8 cellular contexts compared by ENCODE assay signal in the genomic region with DNA sequence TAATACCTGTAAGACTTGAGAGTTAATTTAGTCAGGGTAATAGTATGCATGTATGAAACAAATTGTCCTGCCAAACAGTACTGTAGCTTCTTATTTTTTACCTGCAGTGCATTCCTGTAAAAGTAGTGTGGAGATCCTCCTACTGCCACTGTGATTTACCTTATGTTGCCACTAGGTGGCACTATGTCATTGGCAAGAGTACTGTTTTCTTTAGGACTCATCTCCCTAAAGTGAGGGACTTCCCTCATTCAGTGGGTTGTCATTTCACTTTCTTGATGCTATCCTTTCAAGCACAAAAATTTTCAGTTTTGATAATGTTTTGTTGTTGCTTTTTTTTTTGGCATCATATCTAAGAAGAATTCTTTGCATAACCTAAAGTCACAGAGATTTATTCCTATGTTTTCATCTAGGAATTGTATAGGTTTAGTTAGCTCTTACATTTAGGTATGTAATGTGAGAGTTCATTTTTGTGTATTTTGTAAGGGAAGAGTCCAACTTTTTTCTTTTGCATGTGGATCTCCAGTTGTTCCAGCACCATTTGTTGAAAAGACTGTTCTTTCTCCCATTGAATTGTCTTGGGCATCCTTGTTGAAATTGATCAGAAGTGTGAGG.
A peak's percentile ranks its signal among the peaks of the same experiment; 100 is the strongest.
DNase-seq lines count a peak whose midpoint lies in the region; ATAC-seq and TF ChIP-seq lines count a peak whose summit lies in the region.

No MANE protein-coding gene starts in this region.

- in situ Hi-C loops in KBM-7 (cut with MboI; ENCODE audit: low pct_unique_long_range_greater_than_20kb, low sequenced_read_pairs): no loop called here

- no peak for TF ChIP-seq POLR2A in Peyer's patch (IDR thresholded peaks at IDR 0.05)

- H3K27ac Mint-ChIP-seq in activated naive CD8-positive, alpha-beta T cell: peak overlapping the region; percentile 59

- TF ChIP-seq CTCF in Peyer's patch (IDR thresholded peaks at IDR 0.05) (peak; percentile 67 to 93 (median 83)), cardiac muscle cell (IDR thresholded peaks at IDR 0.05; ENCODE audit: low read depth, low read length) (peak; percentile 68)

- no peaks in the 10 kb centered on the region for H3K27me3 ChIP-seq in Peyer's patch
- no peaks in the 10 kb centered on the region for H3K27me3 ChIP-seq in cardiac muscle cell

- no peak overlapping the region for H3K4me3 Mint-ChIP-seq in activated naive CD8-positive, alpha-beta T cell

- H3K9me3 Mint-ChIP-seq in activated naive CD8-positive, alpha-beta T cell (ENCODE audit: low read depth): no peaks in the 10 kb centered on the region

- peak; percentile 10 for DNase-seq in DMS79 (lab: John Stamatoyannopoulos, UW)
- peak; percentile 84 for DNase-seq in KBM-7
- peak in 2 of 3 donors; percentile 77 to 88 for DNase-seq in Peyer's patch
- peak; percentile 69 to 81 for DNase-seq in cardiac muscle cell (ENCODE audit: low read depth in 1 of 2, low spot score in 1 of 2)
- DNase-seq in retina: peak; percentile 42

- H3K9me3 ChIP-seq in Peyer's patch (no peaks in the 10 kb centered on the region), cardiac muscle cell (ENCODE audit: low read depth) (no peaks in the 10 kb centered on the region)

- H3K4me3 ChIP-seq in Peyer's patch: no peak overlapping the region
- H3K4me3 ChIP-seq in cardiac muscle cell: no peak overlapping the region

- ATAC-seq in GM21423 (IDR thresholded peaks at IDR 0.05; ENCODE audit: unreplicated experiment) (peak; percentile 41), GM18873 (IDR thresholded peaks at IDR 0.05; ENCODE audit: low FRiP score, unreplicated experiment) (no peak)

- H3K36me3 Mint-ChIP-seq in activated naive CD8-positive, alpha-beta T cell: peaks cover 6% of the 10 kb centered on the region

- H3K4me1 ChIP-seq in Peyer's patch (peaks cover 0 to 4% (median 0%) of the 10 kb centered on the region in 4 donors), cardiac muscle cell (ENCODE audit: low read depth) (peaks cover 27% of the 10 kb centered on the region)

- no peak overlapping the region for H3K27ac ChIP-seq in Peyer's patch
- H3K27ac ChIP-seq in cardiac muscle cell: no peak overlapping the region

- H3K4me1 Mint-ChIP-seq in activated naive CD8-positive, alpha-beta T cell (ENCODE audit: low read depth): peaks cover 81% of the 10 kb centered on the region

- no peaks in the 10 kb centered on the region for H3K27me3 Mint-ChIP-seq in activated naive CD8-positive, alpha-beta T cell

- H3K36me3 ChIP-seq in Peyer's patch: no peaks in the 10 kb centered on the region
- H3K36me3 ChIP-seq in cardiac muscle cell: peaks cover 3% of the 10 kb centered on the region

Comparison
In these comparisons a context has a peak if more than half of its experiments do, and no peak if none do; other contexts are left out.
1. DNase-seq: peak in every context shown above with its lines; median percentile 84 in KBM-7; 82 in Peyer's patch; 75 in cardiac muscle cell; 42 in retina; 10 in DMS79.